In genomic region chr10:97632949-97633884, GRCh38 we compare ENCODE assay signal across 8 cellular contexts. TPM values are rescaled to one million over a fixed set of nuclear protein-coding genes. Genes with fewer than 3 reads are reported as not detected.
DNase-seq lines count a peak whose midpoint lies in the region; ATAC-seq and TF ChIP-seq lines count a peak whose summit lies in the region.

Gene MORN4 (minus strand): TSS chr10:97633500. CDS start chr10:97619653, 13,847 bp downstream.

- peak within 1 kb of the TSS; percentile 99 for H3K4me3 Mint-ChIP-seq in stimulated activated naive CD8-positive, alpha-beta T cell treated with anti-CD3 and anti-CD28 coated beads, Interleukin-15, Interleukin-2, amounts not matched to agents 100 ng/mL and 50 ng/mL, for 24 hours

- H3K36me3 ChIP-seq in GM23248 (ENCODE audit: low read depth) (no peaks in the 10 kb centered on the region), RWPE2 (ENCODE audit: low read depth) (no peaks in the 10 kb centered on the region), neural cell (ENCODE audit: insufficient read depth, low read length) (no peaks in the 10 kb centered on the region)

- TF ChIP-seq CTCF in RWPE2 (IDR thresholded peaks at IDR 0.05; ENCODE audit: poor library complexity, severe bottlenecking) (no peak), foreskin fibroblast (IDR thresholded peaks at IDR 0.05; ENCODE audit: low read depth, low read length) (no peak), neural cell (IDR thresholded peaks at IDR 0.05; ENCODE audit: poor library complexity, severe bottlenecking) (peak; percentile 34)

- peak; percentile 98 for ATAC-seq in RWPE2 (ENCODE audit: low read depth)

- no peaks in the 10 kb centered on the region for H4K20me1 ChIP-seq in GM23248 (ENCODE audit: insufficient read depth)
- H4K20me1 ChIP-seq in neural cell (ENCODE audit: insufficient read depth), result no peaks in the 10 kb centered on the region

- DNase-seq in Daoy (ENCODE audit: low read depth), result peak; percentile 91
- DNase-seq in GM23248, result peak; percentile 97
- peak; percentile 95 for DNase-seq in LoVo (ENCODE audit: low spot score)
- peak; percentile 96 for DNase-seq in RWPE2 (ENCODE audit: low spot score)
- DNase-seq in activated gamma-delta T cell treated with anti-CD3 and anti-CD28 coated beads, Interleukin-2, amount 50 U/mL, for 16 hours (ENCODE audit: low read depth), result peak; percentile 86
- DNase-seq in foreskin fibroblast, result peak; percentile 90 to 97

- peak; percentile 39 for TF ChIP-seq EP300 in neural cell (conservative IDR thresholded peaks at IDR 0.05; ENCODE audit: poor library complexity, severe bottlenecking)

- in situ Hi-C loops in GM23248 (cut with MboI), result no loop called here

- peak within 1 kb of the TSS; percentile 93 for H3K27ac Mint-ChIP-seq in stimulated activated naive CD8-positive, alpha-beta T cell treated with anti-CD3 and anti-CD28 coated beads, Interleukin-15, Interleukin-2, amounts not matched to agents 100 ng/mL and 50 ng/mL, for 24 hours

- H3K9ac ChIP-seq in GM23248, result peak within 1 kb of the TSS; percentile 81
- H3K9ac ChIP-seq in neural cell (ENCODE audit: low read length), result peak within 1 kb of the TSS; percentile 84

- H3K27ac ChIP-seq in GM23248 (peak within 1 kb of the TSS; percentile 39), RWPE2 (ENCODE audit: poor library complexity, severe bottlenecking) (peak within 1 kb of the TSS; percentile 40), neural cell (ENCODE audit: low read length) (peak within 1 kb of the TSS; percentile 93)

- H3K4me2 ChIP-seq in GM23248 (ENCODE audit: unreplicated experiment), result peak within 1 kb of the TSS; percentile 95
- H3K4me2 ChIP-seq in neural cell (ENCODE audit: low read length), result peak within 1 kb of the TSS; percentile 96

- WGBS in GM23248 (ENCODE audit: low coverage in 1 of 2, low lambda C conversion rate in 2 of 2, missing lambda C conversion rate in 2 of 2), 2 experiments, result 1% methylated on average over 58 to 62 of the region's 62 CpGs

- TF ChIP-seq RAD21 in neural cell (conservative IDR thresholded peaks at IDR 0.05), result no peak

- H3K27me3 Mint-ChIP-seq in stimulated activated naive CD8-positive, alpha-beta T cell treated with anti-CD3 and anti-CD28 coated beads, Interleukin-15, Interleukin-2, amounts not matched to agents 100 ng/mL and 50 ng/mL, for 24 hours, result no peaks in the 10 kb centered on the region

- peaks cover 12% of the 10 kb centered on the region for H3K79me2 ChIP-seq in GM23248 (ENCODE audit: insufficient read depth)
- peaks cover 25% of the 10 kb centered on the region for H3K79me2 ChIP-seq in neural cell (replicated peaks; ENCODE audit: insufficient read depth, low read length)

- H2AFZ ChIP-seq in GM23248 (peak within 1 kb of the TSS; percentile 100), neural cell (ENCODE audit: low read depth, low read length) (peak within 1 kb of the TSS; percentile 99)

- H3F3A ChIP-seq in GM23248 (ENCODE audit: insufficient read depth) (0 out of 2 replicates have a peak, but pooled peaks cover under 1% of the 10 kb centered on the region), neural cell (ENCODE audit: insufficient read depth, low read length, poor library complexity, severe bottlenecking) (no peaks in the 10 kb centered on the region)

- no peaks in the 10 kb centered on the region for H3K36me3 Mint-ChIP-seq in stimulated activated naive CD8-positive, alpha-beta T cell treated with anti-CD3 and anti-CD28 coated beads, Interleukin-15, Interleukin-2, amounts not matched to agents 100 ng/mL and 50 ng/mL, for 24 hours (ENCODE audit: low read depth)

- no peaks in the 10 kb centered on the region for H3K9me3 Mint-ChIP-seq in stimulated activated naive CD8-positive, alpha-beta T cell treated with anti-CD3 and anti-CD28 coated beads, Interleukin-15, Interleukin-2, amounts not matched to agents 100 ng/mL and 50 ng/mL, for 24 hours

- H3K9me2 ChIP-seq in GM23248 (ENCODE audit: insufficient read depth), result no peaks in the 10 kb centered on the region
- H3K9me2 ChIP-seq in neural cell (ENCODE audit: insufficient read depth, low read length), result no peaks in the 10 kb centered on the region

- peaks cover 18% of the 10 kb centered on the region for H3K4me1 Mint-ChIP-seq in stimulated activated naive CD8-positive, alpha-beta T cell treated with anti-CD3 and anti-CD28 coated beads, Interleukin-15, Interleukin-2, amounts not matched to agents 100 ng/mL and 50 ng/mL, for 24 hours (ENCODE audit: low read depth)

- H3K4me3 ChIP-seq in GM23248 (peak within 1 kb of the TSS; percentile 89), RWPE2 (ENCODE audit: severe bottlenecking) (peak within 1 kb of the TSS; percentile 88), foreskin fibroblast (ENCODE audit: low read depth in 1 of 2, low read length in 2 of 2) (peak within 1 kb of the TSS; percentile 84 to 92), neural cell (ENCODE audit: low read length) (peak within 1 kb of the TSS; percentile 76)

- no peaks in the 10 kb centered on the region for H3K27me3 ChIP-seq in GM23248 (replicated peaks; ENCODE audit: insufficient read depth)
- no peaks in the 10 kb centered on the region for H3K27me3 ChIP-seq in RWPE2 (ENCODE audit: insufficient read depth, poor library complexity, severe bottlenecking)
- no peaks in the 10 kb centered on the region for H3K27me3 ChIP-seq in neural cell (ENCODE audit: insufficient read depth, low read depth, low read length)

- H3K9me3 ChIP-seq in GM23248 (ENCODE audit: low read depth) (no peaks in the 10 kb centered on the region), RWPE2 (ENCODE audit: severe bottlenecking) (no peaks in the 10 kb centered on the region), neural cell (ENCODE audit: low read length) (no peaks in the 10 kb centered on the region)

- H3K4me1 ChIP-seq in GM23248 (ENCODE audit: insufficient read depth), result peaks cover 12% of the 10 kb centered on the region; the same call in 1 of the 2 replicates
- peaks cover 3% of the 10 kb centered on the region for H3K4me1 ChIP-seq in RWPE2 (ENCODE audit: insufficient read depth, poor library complexity, severe bottlenecking)

TF ChIP-seq in neural cell, 6 proteins besides CTCF, POLR2A, EP300 and RAD21:
- TF ChIP-seq MXI1 (conservative IDR thresholded peaks at IDR 0.05; ENCODE audit: poor library complexity, severe bottlenecking) (peak; percentile 86), TAF1 (IDR thresholded peaks at IDR 0.05; ENCODE audit: low read depth) (peak; percentile 89), SMC3 (conservative IDR thresholded peaks at IDR 0.05; ENCODE audit: poor library complexity) (no peak), POLR2AphosphoS5 (IDR thresholded peaks at IDR 0.05) (peak; percentile 80), EZH2 (IDR thresholded peaks at IDR 0.05; ENCODE audit: borderline replicate concordance, insufficient read depth, low read length, poor library complexity, severe bottlenecking) (no peak)
- TF ChIP-seq, protein P1, sequence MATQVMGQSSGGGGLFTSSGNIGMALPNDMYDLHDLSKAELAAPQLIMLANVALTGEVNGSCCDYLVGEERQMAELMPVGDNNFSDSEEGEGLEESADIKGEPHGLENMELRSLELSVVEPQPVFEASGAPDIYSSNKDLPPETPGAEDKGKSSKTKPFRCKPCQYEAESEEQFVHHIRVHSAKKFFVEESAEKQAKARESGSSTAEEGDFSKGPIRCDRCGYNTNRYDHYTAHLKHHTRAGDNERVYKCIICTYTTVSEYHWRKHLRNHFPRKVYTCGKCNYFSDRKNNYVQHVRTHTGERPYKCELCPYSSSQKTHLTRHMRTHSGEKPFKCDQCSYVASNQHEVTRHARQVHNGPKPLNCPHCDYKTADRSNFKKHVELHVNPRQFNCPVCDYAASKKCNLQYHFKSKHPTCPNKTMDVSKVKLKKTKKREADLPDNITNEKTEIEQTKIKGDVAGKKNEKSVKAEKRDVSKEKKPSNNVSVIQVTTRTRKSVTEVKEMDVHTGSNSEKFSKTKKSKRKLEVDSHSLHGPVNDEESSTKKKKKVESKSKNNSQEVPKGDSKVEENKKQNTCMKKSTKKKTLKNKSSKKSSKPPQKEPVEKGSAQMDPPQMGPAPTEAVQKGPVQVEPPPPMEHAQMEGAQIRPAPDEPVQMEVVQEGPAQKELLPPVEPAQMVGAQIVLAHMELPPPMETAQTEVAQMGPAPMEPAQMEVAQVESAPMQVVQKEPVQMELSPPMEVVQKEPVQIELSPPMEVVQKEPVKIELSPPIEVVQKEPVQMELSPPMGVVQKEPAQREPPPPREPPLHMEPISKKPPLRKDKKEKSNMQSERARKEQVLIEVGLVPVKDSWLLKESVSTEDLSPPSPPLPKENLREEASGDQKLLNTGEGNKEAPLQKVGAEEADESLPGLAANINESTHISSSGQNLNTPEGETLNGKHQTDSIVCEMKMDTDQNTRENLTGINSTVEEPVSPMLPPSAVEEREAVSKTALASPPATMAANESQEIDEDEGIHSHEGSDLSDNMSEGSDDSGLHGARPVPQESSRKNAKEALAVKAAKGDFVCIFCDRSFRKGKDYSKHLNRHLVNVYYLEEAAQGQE (IDR thresholded peaks at IDR 0.05; ENCODE audit: borderline replicate concordance), result peak; percentile 82

RNA-seq across cellular contexts. Expression of gene MORN4, which starts in this region (rescaled TPM):
- total RNA-seq in Daoy (2014; rRNA removed; shearing (Covaris generic)), result 1.6 and 3.4 TPM in 2 replicates
- total RNA-seq in GM23248 (2014; rRNA removed; shearing (Covaris generic)), result 5.3 and 7.9 TPM in 2 replicates
- polyA plus RNA-seq in GM23248 (2016; fragmentation: Nextera tagmentation; extraction: Ambion mirVana) (19.8 and 22.2 TPM in 2 replicates), neural cell (64.7 and 81.3 TPM in 2 replicates)
- 35.3 and 43.2 TPM in 2 replicates for polyA minus RNA-seq in neural cell

Comparison
In these comparisons a context has a peak if more than half of its experiments do, and no peak if none do; other contexts are left out.
1. Peak in every context shown above with its lines: DNase-seq, ATAC-seq, H3K4me3 ChIP-seq and H3K27ac ChIP-seq.
2. H3K27ac ChIP-seq: peak in every context shown above with its lines; median percentile 93 in neural cell; 40 in RWPE2; 39 in GM23248.